In genomic region chr15:60426870-60427528, GRCh38 we compare ENCODE assay signal across 11 cellular contexts. TPM values are rescaled to one million over a fixed set of nuclear protein-coding genes. Genes with fewer than 3 reads are reported as not detected.
DNase-seq lines count a peak whose midpoint lies in the region; ATAC-seq and TF ChIP-seq lines count a peak whose summit lies in the region.
"Had no signal": no experiment of that assay in that cellular context is flagged by ENCODE, and none has a peak within 500 bp of the region (broad histone marks: within the 10 kb centered on the region; RNA-seq: fewer than 3 reads in every experiment).

No MANE protein-coding gene starts in this region.

- peaks cover 0 to 2% of the 10 kb centered on the region in 2 donors for H3K4me1 ChIP-seq in breast epithelium
- peaks cover 0 to 27% (median 9%) of the 10 kb centered on the region in 6 donors for H3K4me1 ChIP-seq in spleen

- H3K27ac ChIP-seq in breast epithelium: peak overlapping the region; percentile 34 to 39
- peak overlapping the region in 5 of 8 donors; percentile 14 to 61 (median 23) for H3K27ac ChIP-seq in spleen

- ATAC-seq in left ventricle myocardium superior: peak; percentile 73

- no peak overlapping the region for H3K4me3 ChIP-seq in breast epithelium
- no peak overlapping the region for H3K4me3 ChIP-seq in spleen

- intact Hi-C loops in breast epithelium (cut with DNase I; ENCODE audit: low total_unique reads) (no loop called here), left ventricle myocardium superior (cut with micrococcal nuclease) (no loop called here), spleen (cut with DNase I; ENCODE audit: low total_unique reads) (no loop called here)

- no peaks in the 10 kb centered on the region for H3K27me3 ChIP-seq in breast epithelium
- H3K27me3 ChIP-seq in spleen (replicated peaks in 1 of 7): no peaks in the 10 kb centered on the region

- WGBS in spleen, 5 donors: 73 to 88% (median 83%) methylated on average over 3 of the region's 3 CpGs

- TF ChIP-seq CTCF in breast epithelium (IDR thresholded peaks at IDR 0.05) (no peak), spleen (IDR thresholded peaks at IDR 0.05 in 8 of 11, conservative IDR thresholded peaks at IDR 0.05 in 3 of 11) (no peak)

- no peaks in the 10 kb centered on the region for H3K36me3 ChIP-seq in breast epithelium
- peaks cover 0 to 90% (median 20%) of the 10 kb centered on the region in 6 donors for H3K36me3 ChIP-seq in spleen

- no peaks in the 10 kb centered on the region for H3K9me3 ChIP-seq in breast epithelium
- H3K9me3 ChIP-seq in spleen: no peaks in the 10 kb centered on the region

- DNase-seq in HCEC 1CT (peak; percentile 75), breast epithelium (ENCODE audit: low spot score in 2 of 2) (no peak), left ventricle myocardium superior (no peak), spleen (no peak), nucleus accumbens (lab: John Stamatoyannopoulos, UW) (no peak), middle frontal gyrus (ENCODE audit: extremely low spot score, low spot score) (no peak), NCI-H1092 (lab: John Stamatoyannopoulos, UW) (no peak), DMS153 (lab: John Stamatoyannopoulos, UW) (no peak)
- DNase-seq: activated naive CD4-positive, alpha-beta T cell treated with Interleukin-2 at 50 U/mL for 16 hours; effector CD8-positive, alpha-beta T cell; KBM-7 had no signal

- TF ChIP-seq POLR2A in breast epithelium (IDR thresholded peaks at IDR 0.05): no peak
- no peak for TF ChIP-seq POLR2A in spleen (IDR thresholded peaks at IDR 0.05)

RNA-seq across cellular contexts. Expression of gene ANXA2, which starts 29.2 kb away (rescaled TPM):
- total RNA-seq in breast epithelium (1,000 to 10,000 TPM in 1 of 3 donors, 100 to 1,000 TPM in 2; 875 to 1,598 (median 923) TPM), left ventricle myocardium superior (162 TPM), spleen (100 to 1,000 TPM; 191 to 397 (median 338) TPM)
- 100 to 1,000 TPM; 163 to 437 (median 230) TPM for polyA plus RNA-seq in spleen

RNA-seq across cellular contexts. Expression of gene ICE2, which starts 51.9 kb away (rescaled TPM):
- total RNA-seq in breast epithelium (10 to 100 TPM; 28.5 to 40.7 (median 36.1) TPM), left ventricle myocardium superior (23.0 TPM), spleen (10 to 100 TPM; 36.1 to 66.4 (median 49.1) TPM)
- 10 to 100 TPM; 15.8 to 17.9 (median 17.7) TPM for polyA plus RNA-seq in spleen
